In the genomic region with DNA sequence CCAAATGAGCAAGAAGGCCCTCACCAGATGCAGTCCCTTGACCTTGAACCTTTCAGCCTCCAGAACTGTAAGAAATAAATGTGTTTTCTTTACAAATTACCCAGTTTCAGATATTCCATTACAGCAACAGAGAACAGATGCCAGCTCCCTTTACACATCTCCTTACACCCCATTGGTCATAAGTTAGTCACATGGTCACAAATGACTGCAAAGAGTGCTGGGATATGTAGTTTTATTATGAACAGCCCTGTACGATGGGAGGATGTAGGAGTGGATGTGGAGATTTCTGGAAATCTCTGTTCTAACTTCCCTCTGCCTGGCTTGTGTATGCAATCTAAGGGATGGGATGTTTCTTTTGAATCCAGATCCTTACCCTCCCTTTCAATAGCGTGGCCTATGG, we compare ENCODE assay signal across 8 cellular contexts. TPM values are rescaled to one million over a fixed set of nuclear protein-coding genes. Genes with fewer than 3 reads are reported as not detected.
DNase-seq lines count a peak whose midpoint lies in the region; ATAC-seq, FAIRE-seq and TF ChIP-seq lines count a peak whose summit lies in the region.

No MANE protein-coding gene starts in this region.

- H3K4me1 ChIP-seq in lower lobe of right lung = no peaks in the 10 kb centered on the region

- no peaks in the 10 kb centered on the region for H3K27me3 ChIP-seq in lower lobe of right lung (ENCODE audit: low read depth)

- no peak overlapping the region for H3K4me3 ChIP-seq in lower lobe of right lung

- peak; percentile 53 for ATAC-seq in activated naive CD8-positive, alpha-beta T cell treated with anti-CD3 and anti-CD28 coated beads, Interleukin-2, amount 50 U/mL, for 24 hours
- peak; percentile 57 to 78 for ATAC-seq in lower lobe of right lung
- no peak for ATAC-seq in HG03442 (IDR thresholded peaks at IDR 0.05; ENCODE audit: unreplicated experiment)
- no peak for ATAC-seq in GM21526 (IDR thresholded peaks at IDR 0.05; ENCODE audit: low FRiP score, unreplicated experiment)

- no peaks in the 10 kb centered on the region for H3K36me3 ChIP-seq in lower lobe of right lung

- H3K27ac ChIP-seq in lower lobe of right lung = no peak overlapping the region

- peaks cover 26% of the 10 kb centered on the region for H3K27me3 Mint-ChIP-seq in activated naive CD8-positive, alpha-beta T cell treated with anti-CD3 and anti-CD28 coated beads, Interleukin-2, amount 50 U/mL, for 24 hours

- H3K4me3 Mint-ChIP-seq in activated naive CD8-positive, alpha-beta T cell treated with anti-CD3 and anti-CD28 coated beads, Interleukin-2, amount 50 U/mL, for 24 hours = no peak overlapping the region

- H3K9me3 ChIP-seq in lower lobe of right lung = no peaks in the 10 kb centered on the region

- peak; percentile 82 for FAIRE-seq in GM19239 (lab: Jason Lieb, UNC)
- no peak for FAIRE-seq in GM12891 (lab: Jason Lieb, UNC)

- no peaks in the 10 kb centered on the region for H3K36me3 Mint-ChIP-seq in activated naive CD8-positive, alpha-beta T cell treated with anti-CD3 and anti-CD28 coated beads, Interleukin-2, amount 50 U/mL, for 24 hours (ENCODE audit: low read depth)

- H3K4me1 Mint-ChIP-seq in activated naive CD8-positive, alpha-beta T cell treated with anti-CD3 and anti-CD28 coated beads, Interleukin-2, amount 50 U/mL, for 24 hours = peaks cover 2% of the 10 kb centered on the region

- no peak for TF ChIP-seq CTCF in lower lobe of right lung (IDR thresholded peaks at IDR 0.05)

- TF ChIP-seq POLR2A in GM12891 (IDR thresholded peaks at IDR 0.05; ENCODE audit: low read depth, low read length) = no peak

- no peaks in the 10 kb centered on the region for H3K9me3 Mint-ChIP-seq in activated naive CD8-positive, alpha-beta T cell treated with anti-CD3 and anti-CD28 coated beads, Interleukin-2, amount 50 U/mL, for 24 hours

- no peak overlapping the region for H3K27ac Mint-ChIP-seq in activated naive CD8-positive, alpha-beta T cell treated with anti-CD3 and anti-CD28 coated beads, Interleukin-2, amount 50 U/mL, for 24 hours

- intact Hi-C loops in lower lobe of right lung (cut with DNase I) = no loop called here

- DNase-seq in CD1c-positive myeloid dendritic cell (ENCODE audit: extremely low spot score) = peak; percentile 63
- DNase-seq in GM19239 (ENCODE audit: insufficient read length, low spot score) = no peak
- DNase-seq in NCI-H2081 (lab: John Stamatoyannopoulos, UW) = peak; percentile 36 to 71
- no peak for DNase-seq in activated naive CD8-positive, alpha-beta T cell treated with anti-CD3 and anti-CD28 coated beads, Interleukin-2, amount 50 U/mL, for 24 hours
- DNase-seq in lower lobe of right lung = no peak
- DNase-seq in GM12891 (ENCODE audit: insufficient read length, low spot score) = no peak

TF ChIP-seq in GM12891, 5 proteins besides CTCF, POLR2A, EP300 and RAD21:
- TF ChIP-seq PAX5 (IDR thresholded peaks at IDR 0.05; ENCODE audit: insufficient read depth, low read length, severe bottlenecking) (no peak), POLR2AphosphoS5 (IDR thresholded peaks at IDR 0.05; ENCODE audit: low read depth, low read length) (no peak), SPI1 (IDR thresholded peaks at IDR 0.05; ENCODE audit: low read depth, low read length) (no peak), TAF1 (IDR thresholded peaks at IDR 0.05; ENCODE audit: low read depth, low read length) (no peak), POU2F2 (IDR thresholded peaks at IDR 0.05; ENCODE audit: low read depth, low read length) (no peak)

RNA-seq across cellular contexts. Expression of a gene that starts 13.3 kb away (rescaled TPM):
- 701 TPM for total RNA-seq in lower lobe of right lung
- 5,694 TPM for polyA plus RNA-seq in GM12891 (2012; ENCODE audit: low read depth, missing spikeins)

RNA-seq across cellular contexts. Expression of a gene that starts 23.2 kb away (rescaled TPM):
- total RNA-seq in lower lobe of right lung = 7.7 TPM
- 2.6 TPM for polyA plus RNA-seq in GM12891 (2012; ENCODE audit: low read depth, missing spikeins)

Comparison
In these comparisons a context has a peak if more than half of its experiments do, and no peak if none do; other contexts are left out.
1. DNase-seq: peak in CD1c-positive myeloid dendritic cell (single experiment) and NCI-H2081 (2 of 2); none in GM19239 (single experiment), activated naive CD8-positive, alpha-beta T cell treated with anti-CD3 and anti-CD28 coated beads, Interleukin-2, amount 50 U/mL, for 24 hours (single experiment), lower lobe of right lung (single experiment) and GM12891 (single experiment).
2. ATAC-seq: peak in activated naive CD8-positive, alpha-beta T cell treated with anti-CD3 and anti-CD28 coated beads, Interleukin-2, amount 50 U/mL, for 24 hours (single experiment) and lower lobe of right lung (2 of 2); none in HG03442 (single experiment) and GM21526 (single experiment).